In the genomic region with DNA sequence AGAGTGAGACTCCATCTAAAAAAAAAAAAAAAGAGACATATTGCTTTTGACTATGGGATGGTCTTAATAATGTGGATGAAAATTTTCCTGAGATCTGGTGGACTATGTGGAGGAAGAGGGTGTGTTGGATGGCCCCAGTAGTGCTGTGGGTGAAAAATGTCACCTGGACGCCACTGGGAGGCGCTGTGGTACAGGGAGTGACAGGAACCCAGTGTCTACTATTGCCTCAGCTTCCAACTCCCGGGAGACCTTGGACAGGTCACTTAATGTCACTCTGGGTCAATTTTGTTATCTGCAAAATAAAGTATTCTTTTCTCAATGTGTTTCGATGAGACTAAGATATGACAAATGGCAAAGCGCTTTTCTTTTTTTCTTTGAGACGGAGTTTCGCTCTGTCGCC, we compare ENCODE assay signal across 1 cellular context.
TF ChIP-seq lines count a peak whose summit lies in the region.

No MANE protein-coding gene starts in this region.

TF ChIP-seq in GM12878, 131 proteins besides CTCF, POLR2A, EP300 and RAD21 (continued from another document):
- TF ChIP-seq SMC3 (IDR thresholded peaks at IDR 0.05; ENCODE audit: borderline replicate concordance, low read length), result peak; percentile 86
- TF ChIP-seq ZNF274 (IDR thresholded peaks at IDR 0.05; ENCODE audit: insufficient read depth, insufficient read length), result no peak
- TF ChIP-seq USF2 (IDR thresholded peaks at IDR 0.05; ENCODE audit: borderline replicate concordance, low read depth, low read length), result no peak
- TF ChIP-seq, protein P1, sequence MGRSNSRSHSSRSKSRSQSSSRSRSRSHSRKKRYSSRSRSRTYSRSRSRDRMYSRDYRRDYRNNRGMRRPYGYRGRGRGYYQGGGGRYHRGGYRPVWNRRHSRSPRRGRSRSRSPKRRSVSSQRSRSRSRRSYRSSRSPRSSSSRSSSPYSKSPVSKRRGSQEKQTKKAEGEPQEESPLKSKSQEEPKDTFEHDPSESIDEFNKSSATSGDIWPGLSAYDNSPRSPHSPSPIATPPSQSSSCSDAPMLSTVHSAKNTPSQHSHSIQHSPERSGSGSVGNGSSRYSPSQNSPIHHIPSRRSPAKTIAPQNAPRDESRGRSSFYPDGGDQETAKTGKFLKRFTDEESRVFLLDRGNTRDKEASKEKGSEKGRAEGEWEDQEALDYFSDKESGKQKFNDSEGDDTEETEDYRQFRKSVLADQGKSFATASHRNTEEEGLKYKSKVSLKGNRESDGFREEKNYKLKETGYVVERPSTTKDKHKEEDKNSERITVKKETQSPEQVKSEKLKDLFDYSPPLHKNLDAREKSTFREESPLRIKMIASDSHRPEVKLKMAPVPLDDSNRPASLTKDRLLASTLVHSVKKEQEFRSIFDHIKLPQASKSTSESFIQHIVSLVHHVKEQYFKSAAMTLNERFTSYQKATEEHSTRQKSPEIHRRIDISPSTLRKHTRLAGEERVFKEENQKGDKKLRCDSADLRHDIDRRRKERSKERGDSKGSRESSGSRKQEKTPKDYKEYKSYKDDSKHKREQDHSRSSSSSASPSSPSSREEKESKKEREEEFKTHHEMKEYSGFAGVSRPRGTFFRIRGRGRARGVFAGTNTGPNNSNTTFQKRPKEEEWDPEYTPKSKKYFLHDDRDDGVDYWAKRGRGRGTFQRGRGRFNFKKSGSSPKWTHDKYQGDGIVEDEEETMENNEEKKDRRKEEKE (IDR thresholded peaks at IDR 0.05), result no peak
- TF ChIP-seq RAD51 (IDR thresholded peaks at IDR 0.05), result no peak
- TF ChIP-seq, protein P2, sequence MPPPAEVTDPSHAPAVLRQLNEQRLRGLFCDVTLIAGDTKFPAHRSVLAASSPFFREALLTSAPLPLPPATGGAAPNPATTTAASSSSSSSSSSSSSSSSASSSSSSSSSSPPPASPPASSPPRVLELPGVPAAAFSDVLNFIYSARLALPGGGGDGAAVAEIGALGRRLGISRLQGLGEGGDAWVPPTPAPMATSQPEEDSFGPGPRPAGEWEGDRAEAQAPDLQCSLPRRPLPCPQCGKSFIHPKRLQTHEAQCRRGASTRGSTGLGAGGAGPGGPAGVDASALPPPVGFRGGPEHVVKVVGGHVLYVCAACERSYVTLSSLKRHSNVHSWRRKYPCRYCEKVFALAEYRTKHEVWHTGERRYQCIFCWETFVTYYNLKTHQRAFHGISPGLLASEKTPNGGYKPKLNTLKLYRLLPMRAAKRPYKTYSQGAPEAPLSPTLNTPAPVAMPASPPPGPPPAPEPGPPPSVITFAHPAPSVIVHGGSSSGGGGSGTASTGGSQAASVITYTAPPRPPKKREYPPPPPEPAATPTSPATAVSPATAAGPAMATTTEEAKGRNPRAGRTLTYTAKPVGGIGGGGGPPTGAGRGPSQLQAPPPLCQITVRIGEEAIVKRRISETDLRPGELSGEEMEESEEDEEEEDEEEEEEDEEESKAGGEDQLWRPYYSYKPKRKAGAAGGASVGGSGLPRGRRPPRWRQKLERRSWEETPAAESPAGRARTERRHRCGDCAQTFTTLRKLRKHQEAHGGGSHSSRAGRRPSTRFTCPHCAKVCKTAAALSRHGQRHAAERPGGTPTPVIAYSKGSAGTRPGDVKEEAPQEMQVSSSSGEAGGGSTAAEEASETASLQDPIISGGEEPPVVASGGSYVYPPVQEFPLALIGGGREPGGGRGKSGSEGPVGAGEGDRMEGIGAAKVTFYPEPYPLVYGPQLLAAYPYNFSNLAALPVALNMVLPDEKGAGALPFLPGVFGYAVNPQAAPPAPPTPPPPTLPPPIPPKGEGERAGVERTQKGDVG (CRISPR knock-in tag; IDR thresholded peaks at IDR 0.05), result no peak
- TF ChIP-seq EGR1 (IDR thresholded peaks at IDR 0.05; ENCODE audit: borderline replicate concordance in 1 of 2, low read depth in 2 of 2, low read length in 2 of 2), result no peak
- TF ChIP-seq KDM1A (IDR thresholded peaks at IDR 0.05; ENCODE audit: borderline replicate concordance), result no peak
- TF ChIP-seq BHLHE40 (IDR thresholded peaks at IDR 0.05; ENCODE audit: borderline replicate concordance in 1 of 2, low read depth in 2 of 2, low read length in 1 of 2), result no peak
- TF ChIP-seq, protein P3, sequence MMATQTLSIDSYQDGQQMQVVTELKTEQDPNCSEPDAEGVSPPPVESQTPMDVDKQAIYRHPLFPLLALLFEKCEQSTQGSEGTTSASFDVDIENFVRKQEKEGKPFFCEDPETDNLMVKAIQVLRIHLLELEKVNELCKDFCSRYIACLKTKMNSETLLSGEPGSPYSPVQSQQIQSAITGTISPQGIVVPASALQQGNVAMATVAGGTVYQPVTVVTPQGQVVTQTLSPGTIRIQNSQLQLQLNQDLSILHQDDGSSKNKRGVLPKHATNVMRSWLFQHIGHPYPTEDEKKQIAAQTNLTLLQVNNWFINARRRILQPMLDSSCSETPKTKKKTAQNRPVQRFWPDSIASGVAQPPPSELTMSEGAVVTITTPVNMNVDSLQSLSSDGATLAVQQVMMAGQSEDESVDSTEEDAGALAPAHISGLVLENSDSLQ (IDR thresholded peaks at IDR 0.05), result no peak
- peak; percentile 43; the same call in 1 of the 2 replicates for TF ChIP-seq NR2F1 (conservative IDR thresholded peaks at IDR 0.05)
- no peak for TF ChIP-seq DPF2 (IDR thresholded peaks at IDR 0.05)
- peak; percentile 60 for TF ChIP-seq MEF2B (IDR thresholded peaks at IDR 0.05; ENCODE audit: partially characterized antibody, poor library complexity, severe bottlenecking)
- no peak for TF ChIP-seq PBX3 (IDR thresholded peaks at IDR 0.05; ENCODE audit: insufficient replicate concordance, low read depth, low read length)
- TF ChIP-seq SP1 (IDR thresholded peaks at IDR 0.05; ENCODE audit: low read depth, low read length), result no peak
- TF ChIP-seq, protein P4, sequence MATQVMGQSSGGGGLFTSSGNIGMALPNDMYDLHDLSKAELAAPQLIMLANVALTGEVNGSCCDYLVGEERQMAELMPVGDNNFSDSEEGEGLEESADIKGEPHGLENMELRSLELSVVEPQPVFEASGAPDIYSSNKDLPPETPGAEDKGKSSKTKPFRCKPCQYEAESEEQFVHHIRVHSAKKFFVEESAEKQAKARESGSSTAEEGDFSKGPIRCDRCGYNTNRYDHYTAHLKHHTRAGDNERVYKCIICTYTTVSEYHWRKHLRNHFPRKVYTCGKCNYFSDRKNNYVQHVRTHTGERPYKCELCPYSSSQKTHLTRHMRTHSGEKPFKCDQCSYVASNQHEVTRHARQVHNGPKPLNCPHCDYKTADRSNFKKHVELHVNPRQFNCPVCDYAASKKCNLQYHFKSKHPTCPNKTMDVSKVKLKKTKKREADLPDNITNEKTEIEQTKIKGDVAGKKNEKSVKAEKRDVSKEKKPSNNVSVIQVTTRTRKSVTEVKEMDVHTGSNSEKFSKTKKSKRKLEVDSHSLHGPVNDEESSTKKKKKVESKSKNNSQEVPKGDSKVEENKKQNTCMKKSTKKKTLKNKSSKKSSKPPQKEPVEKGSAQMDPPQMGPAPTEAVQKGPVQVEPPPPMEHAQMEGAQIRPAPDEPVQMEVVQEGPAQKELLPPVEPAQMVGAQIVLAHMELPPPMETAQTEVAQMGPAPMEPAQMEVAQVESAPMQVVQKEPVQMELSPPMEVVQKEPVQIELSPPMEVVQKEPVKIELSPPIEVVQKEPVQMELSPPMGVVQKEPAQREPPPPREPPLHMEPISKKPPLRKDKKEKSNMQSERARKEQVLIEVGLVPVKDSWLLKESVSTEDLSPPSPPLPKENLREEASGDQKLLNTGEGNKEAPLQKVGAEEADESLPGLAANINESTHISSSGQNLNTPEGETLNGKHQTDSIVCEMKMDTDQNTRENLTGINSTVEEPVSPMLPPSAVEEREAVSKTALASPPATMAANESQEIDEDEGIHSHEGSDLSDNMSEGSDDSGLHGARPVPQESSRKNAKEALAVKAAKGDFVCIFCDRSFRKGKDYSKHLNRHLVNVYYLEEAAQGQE (IDR thresholded peaks at IDR 0.05; ENCODE audit: low read depth, low read length), result no peak
